Comparison of ENCODE assay signal across 19 cellular contexts in genomic region chr21:45331521-45332257, GRCh38. TPM values are rescaled to one million over a fixed set of nuclear protein-coding genes. Genes with fewer than 3 reads are reported as not detected.
A peak's percentile ranks its signal among the peaks of the same experiment; 100 is the strongest.
DNase-seq lines count a peak whose midpoint lies in the region; ATAC-seq and TF ChIP-seq lines count a peak whose summit lies in the region.
"Had no signal": no experiment of that assay in that cellular context is flagged by ENCODE, and none has a peak within 500 bp of the region (broad histone marks: within the 10 kb centered on the region; RNA-seq: fewer than 3 reads in every experiment).

No MANE protein-coding gene starts in this region.

- H2BK12ac ChIP-seq in mesenchymal stem cell (ENCODE audit: low read length in 2 of 2), result peak overlapping the region; percentile 94 to 99

- H3K27me3 Mint-ChIP-seq in activated naive CD4-positive, alpha-beta T cell treated with anti-CD3 and anti-CD28 coated beads for 36 hours (ENCODE audit: low read depth), result peaks cover 2% of the 10 kb centered on the region
- no peaks in the 10 kb centered on the region; the same call in none of the 2 replicates for H3K27me3 Mint-ChIP-seq in WTC11 (ENCODE audit: low read depth)

- H2AFZ ChIP-seq in mesenchymal stem cell (ENCODE audit: low read depth, low read length), result no peak overlapping the region
- H2AFZ ChIP-seq in smooth muscle cell (ENCODE audit: low read depth), result no peak overlapping the region
- H2AFZ ChIP-seq: parathyroid adenoma had no signal

- peak overlapping the region; percentile 92 for H4K8ac ChIP-seq in mesenchymal stem cell (ENCODE audit: low read length)

- no peaks in the 10 kb centered on the region for H3K36me3 Mint-ChIP-seq in activated naive CD4-positive, alpha-beta T cell treated with anti-CD3 and anti-CD28 coated beads for 36 hours (ENCODE audit: low read depth)
- H3K36me3 Mint-ChIP-seq in WTC11, result no peaks in the 10 kb centered on the region
- H3K36me3 Mint-ChIP-seq: stimulated activated memory B cell treated with anti-CD40 and anti-IgM and Interleukin-4, amounts not matched to agents 10 μg/mL and 1 μg/mL and 100 μg/mL, for 72 hours had no signal

- H3K27me3 ChIP-seq in mesenchymal stem cell (ENCODE audit: control insufficient read depth in 1 of 2, insufficient read depth in 1 of 2, low read length in 2 of 2) (peaks cover 0 to 21% of the 10 kb centered on the region in 2 experiments), smooth muscle cell (ENCODE audit: low read depth) (no peaks in the 10 kb centered on the region)
- H3K27me3 ChIP-seq: adrenal gland, heart left ventricle, Peyer's patch had no signal

- peaks cover 3% of the 10 kb centered on the region for H3K79me1 ChIP-seq in mesenchymal stem cell (replicated peaks; ENCODE audit: low read length, poor library complexity, severe bottlenecking)

- peak overlapping the region; percentile 76 for H2BK120ac ChIP-seq in mesenchymal stem cell (ENCODE audit: low read depth, low read length)

- H3K9me3 ChIP-seq in mesenchymal stem cell (ENCODE audit: control insufficient read depth, low read length) (no peaks in the 10 kb centered on the region), smooth muscle cell (replicated peaks; ENCODE audit: low read depth) (no peaks in the 10 kb centered on the region)
- H3K9me3 ChIP-seq: adrenal gland, heart left ventricle, Peyer's patch had no signal

- H3K27ac ChIP-seq in mesenchymal stem cell (ENCODE audit: low read length, poor library complexity, severe bottlenecking) (peak overlapping the region; percentile 43), smooth muscle cell (ENCODE audit: low read depth) (peak overlapping the region; percentile 82)
- H3K27ac ChIP-seq: adrenal gland, C4-2B, heart left ventricle, parathyroid adenoma had no signal

- no peaks in the 10 kb centered on the region for H3F3A ChIP-seq in smooth muscle cell (ENCODE audit: low read depth)

- H3K4me1 ChIP-seq in mesenchymal stem cell (ENCODE audit: control insufficient read depth, insufficient read depth, low read depth, low read length) (peaks cover 75% of the 10 kb centered on the region), smooth muscle cell (ENCODE audit: low read depth) (peaks cover 33% of the 10 kb centered on the region)
- H3K4me1 ChIP-seq: adrenal gland, parathyroid adenoma had no signal

- 60% methylated on average over 17 of the region's 22 CpGs for WGBS in mesenchymal stem cell
- WGBS in smooth muscle cell (ENCODE audit: low lambda C conversion rate), result 48% methylated on average over 17 of the region's 22 CpGs

- H3K9ac ChIP-seq in mesenchymal stem cell (ENCODE audit: low read length), result no peak overlapping the region
- peak overlapping the region; percentile 35 for H3K9ac ChIP-seq in smooth muscle cell (ENCODE audit: low read depth)
- H3K9ac ChIP-seq: parathyroid adenoma had no signal

- POLR2A ChIA-PET in WTC11 (lab: Charles Lee), result no interaction called here

- peak overlapping the region; percentile 47 for H2BK5ac ChIP-seq in mesenchymal stem cell (ENCODE audit: low read depth, low read length, poor library complexity, severe bottlenecking)

- H3K79me2 ChIP-seq in smooth muscle cell (ENCODE audit: low read depth), result no peaks in the 10 kb centered on the region
- H3K79me2 ChIP-seq: parathyroid adenoma had no signal

- no peak overlapping the region for H3K27ac Mint-ChIP-seq in activated naive CD4-positive, alpha-beta T cell treated with anti-CD3 and anti-CD28 coated beads for 36 hours
- H3K27ac Mint-ChIP-seq in WTC11, result peak overlapping the region; percentile 70
- H3K27ac Mint-ChIP-seq: activated CD4-positive, alpha-beta memory T cell treated with anti-CD3 and anti-CD28 coated beads, Interleukin-2, amount 10 ng/mL, durations not matched to agents 7 days and 5 days; activated T-cell treated with anti-CD3 and anti-CD28 coated beads, Interleukin-2, amount 50 U/mL, for 72 hours; stimulated activated memory B cell treated with anti-CD40 and anti-IgM and Interleukin-4, amounts not matched to agents 10 μg/mL and 1 μg/mL and 100 μg/mL, for 72 hours had no signal

- no peak overlapping the region for H3K4me3 ChIP-seq in mesenchymal stem cell (ENCODE audit: insufficient read depth in 1 of 2, low read depth in 1 of 2, low read length in 2 of 2)
- H3K4me3 ChIP-seq in smooth muscle cell, result no peak overlapping the region
- H3K4me3 ChIP-seq: adrenal gland, heart left ventricle, Peyer's patch had no signal

- H3K18ac ChIP-seq in mesenchymal stem cell (ENCODE audit: low read depth in 1 of 2, low read length in 2 of 2), result peak overlapping the region; percentile 88 to 94

- CTCF ChIA-PET in activated naive CD4-positive, alpha-beta T cell treated with anti-CD3 and anti-CD28 coated beads for 36 hours (lab: Charles Lee), result no interaction called here
- CTCF ChIA-PET in WTC11 (lab: Charles Lee), result no interaction called here

- H3K4me2 ChIP-seq in mesenchymal stem cell (ENCODE audit: low read length, poor library complexity, severe bottlenecking) (no peak overlapping the region), smooth muscle cell (peak overlapping the region; percentile 35)

- no peak for TF ChIP-seq CTCF in WTC11 (IDR thresholded peaks at IDR 0.05)
- no peak for TF ChIP-seq CTCF in smooth muscle cell (IDR thresholded peaks at IDR 0.05; ENCODE audit: borderline replicate concordance, insufficient read depth, poor library complexity, severe bottlenecking)

- H3K23ac ChIP-seq in mesenchymal stem cell (ENCODE audit: low read length in 2 of 2), result peak overlapping the region in 1 of 2 experiments; percentile 45

- H3K14ac ChIP-seq in mesenchymal stem cell (ENCODE audit: low read length in 2 of 2), result peak overlapping the region in 1 of 2 experiments; percentile 91

- peaks cover 2% of the 10 kb centered on the region for H3K4me1 Mint-ChIP-seq in activated naive CD4-positive, alpha-beta T cell treated with anti-CD3 and anti-CD28 coated beads for 36 hours (ENCODE audit: low read depth)
- H3K4me1 Mint-ChIP-seq in WTC11, result peaks cover 28% of the 10 kb centered on the region
- H3K4me1 Mint-ChIP-seq: activated CD4-positive, alpha-beta memory T cell treated with anti-CD3 and anti-CD28 coated beads, Interleukin-2, amount 10 ng/mL, durations not matched to agents 7 days and 5 days had no signal

- no peaks in the 10 kb centered on the region for H4K20me1 ChIP-seq in smooth muscle cell (ENCODE audit: low read depth)

- no peak overlapping the region for H3K4me3 Mint-ChIP-seq in activated naive CD4-positive, alpha-beta T cell treated with anti-CD3 and anti-CD28 coated beads for 36 hours
- H3K4me3 Mint-ChIP-seq in WTC11, result no peak overlapping the region
- H3K4me3 Mint-ChIP-seq: activated CD4-positive, alpha-beta memory T cell treated with anti-CD3 and anti-CD28 coated beads, Interleukin-2, amount 10 ng/mL, durations not matched to agents 7 days and 5 days; activated T-cell treated with anti-CD3 and anti-CD28 coated beads, Interleukin-2, amount 50 U/mL, for 72 hours; stimulated activated memory B cell treated with anti-CD40 and anti-IgM and Interleukin-4, amounts not matched to agents 10 μg/mL and 1 μg/mL and 100 μg/mL, for 72 hours had no signal

- no peak for ATAC-seq in WTC11
- ATAC-seq: activated T-cell treated with anti-CD3 and anti-CD28 coated beads, Interleukin-2, amount 50 U/mL, for 72 hours; heart left ventricle; stimulated activated memory B cell treated with anti-CD40 and anti-IgM and Interleukin-4, amounts not matched to agents 10 μg/mL and 1 μg/mL and 100 μg/mL, for 72 hours had no signal

- peak overlapping the region; percentile 98 for H4K91ac ChIP-seq in mesenchymal stem cell (ENCODE audit: low read length)

- intact Hi-C loops in activated naive CD4-positive, alpha-beta T cell treated with anti-CD3 and anti-CD28 coated beads for 36 hours (cut with micrococcal nuclease), result no loop called here

- H3K36me3 ChIP-seq in mesenchymal stem cell (ENCODE audit: control insufficient read depth in 1 of 2, insufficient read depth in 2 of 2, low read depth in 1 of 2, low read length in 2 of 2) (peaks cover 0 to 10% of the 10 kb centered on the region in 2 experiments), smooth muscle cell (ENCODE audit: low read depth) (no peaks in the 10 kb centered on the region)
- H3K36me3 ChIP-seq: adrenal gland, heart left ventricle, Peyer's patch had no signal

- H2AK5ac ChIP-seq in mesenchymal stem cell (ENCODE audit: low read length, severe bottlenecking), result peak overlapping the region; percentile 100

- peak overlapping the region; percentile 98 for H2BK15ac ChIP-seq in mesenchymal stem cell (ENCODE audit: low read depth, poor library complexity, severe bottlenecking)

- H3K9me3 Mint-ChIP-seq in activated naive CD4-positive, alpha-beta T cell treated with anti-CD3 and anti-CD28 coated beads for 36 hours, result no peaks in the 10 kb centered on the region
- no peaks in the 10 kb centered on the region for H3K9me3 Mint-ChIP-seq in WTC11
- H3K9me3 Mint-ChIP-seq: activated CD4-positive, alpha-beta memory T cell treated with anti-CD3 and anti-CD28 coated beads, Interleukin-2, amount 10 ng/mL, durations not matched to agents 7 days and 5 days; activated T-cell treated with anti-CD3 and anti-CD28 coated beads, Interleukin-2, amount 50 U/mL, for 72 hours; stimulated activated memory B cell treated with anti-CD40 and anti-IgM and Interleukin-4, amounts not matched to agents 10 μg/mL and 1 μg/mL and 100 μg/mL, for 72 hours had no signal

- DNase-seq in activated naive CD4-positive, alpha-beta T cell treated with anti-CD3 and anti-CD28 coated beads, Interleukin-2, amount 50 U/mL, for 16 hours, result peak; percentile 9
- DNase-seq in activated naive CD4-positive, alpha-beta T cell treated with anti-CD3 and anti-CD28 coated beads for 36 hours, result no peak
- DNase-seq in WTC11 (ENCODE audit: low spot score) (no peak), mesenchymal stem cell (no peak), smooth muscle cell (lab: John Stamatoyannopoulos, UW; ENCODE audit: unreplicated experiment) (no peak), HCEC 1CT (no peak), T-helper 2 cell (no peak), GF-D8 (lab: John Stamatoyannopoulos, UW) (no peak)
- DNase-seq: activated CD4-positive, alpha-beta memory T cell treated with anti-CD3 and anti-CD28 coated beads, Interleukin-2, amount 10 ng/mL, durations not matched to agents 7 days and 5 days; activated T-cell treated with anti-CD3 and anti-CD28 coated beads, Interleukin-2, amount 50 U/mL, for 72 hours; DMS153; effector memory CD4-positive, alpha-beta T cell; GOT3 had no signal

- H3K4ac ChIP-seq in mesenchymal stem cell (ENCODE audit: low read depth in 1 of 2, low read length in 2 of 2), result peak overlapping the region; percentile 56 to 97

TF ChIP-seq in WTC11, 78 proteins besides CTCF, POLR2A, EP300 and RAD21 (continues in another document):
- no peak for TF ChIP-seq FOXK1 (CRISPR knock-in tag; IDR thresholded peaks at IDR 0.05)
- TF ChIP-seq RORB (CRISPR knock-in tag; IDR thresholded peaks at IDR 0.05), result no peak

RNA-seq across cellular contexts. Expression of gene POFUT2, which starts 44.0 kb away (rescaled TPM):
- total RNA-seq in activated naive CD4-positive, alpha-beta T cell treated with anti-CD3 and anti-CD28 coated beads for 36 hours, result 10 to 100 TPM; 14.4 to 15.9 TPM
- 37.1 to 41.4 TPM (median 39.7 TPM) in 3 replicates for total RNA-seq in WTC11 (2021)
- polyA plus RNA-seq in mesenchymal stem cell (2013, experiment 1 of 2), result 75.1 TPM
- 76.3 TPM for polyA plus RNA-seq in mesenchymal stem cell (2013, experiment 2 of 2)
- total RNA-seq in smooth muscle cell, result 32.1 and 58.3 TPM in 2 replicates
- 69.6 and 70.0 TPM in 2 replicates for polyA plus RNA-seq in smooth muscle cell
